In genomic region chr12:8590842-8591545, GRCh38 we compare ENCODE assay signal across 11 cellular contexts. TPM values are rescaled to one million over a fixed set of nuclear protein-coding genes. Genes with fewer than 3 reads are reported as not detected.
DNase-seq lines count a peak whose midpoint lies in the region; ATAC-seq and TF ChIP-seq lines count a peak whose summit lies in the region.
"Had no signal": no experiment of that assay in that cellular context is flagged by ENCODE, and none has a peak within 500 bp of the region (broad histone marks: within the 10 kb centered on the region; RNA-seq: fewer than 3 reads in every experiment).

No MANE protein-coding gene starts in this region.

- H3K79me2 ChIP-seq in MM.1S (ENCODE audit: low read length), result no peaks in the 10 kb centered on the region

- intact Hi-C loops in activated B cell treated with CpG ODN at 0.5 μM for 24 hours (cut with micrococcal nuclease), result loop anchor here (1.0 kb wide), 1 partner anchor 47 kb away; no protein-coding TSS in a partner anchor
- intact Hi-C loops in uterus (cut with DNase I; ENCODE audit: low total_unique reads), result no loop called here

- H3K36me3 Mint-ChIP-seq in activated B cell treated with CpG ODN at 0.5 μM for 24 hours (ENCODE audit: low read depth), result no peaks in the 10 kb centered on the region
- H3K36me3 Mint-ChIP-seq in stimulated activated effector memory CD8-positive, alpha-beta T cell treated with anti-CD3 and anti-CD28 coated beads, Interleukin-12 subunit alpha, Interleukin-12 subunit beta, amount 100 ng/mL, for 72 hours, result no peaks in the 10 kb centered on the region

- no peak overlapping the region for H3K27ac ChIP-seq in MM.1S (ENCODE audit: low read length)
- no peak overlapping the region for H3K27ac ChIP-seq in uterus
- H3K27ac ChIP-seq: cardiac muscle cell, thoracic aorta had no signal

- H3K4me3 Mint-ChIP-seq in activated B cell treated with CpG ODN at 0.5 μM for 24 hours, result peak overlapping the region; percentile 13
- H3K4me3 Mint-ChIP-seq in stimulated activated effector memory CD8-positive, alpha-beta T cell treated with anti-CD3 and anti-CD28 coated beads, Interleukin-12 subunit alpha, Interleukin-12 subunit beta, amount 100 ng/mL, for 72 hours, result no peak overlapping the region

- H3F3A ChIP-seq in MM.1S (ENCODE audit: insufficient read depth, low read length), result no peaks in the 10 kb centered on the region

- no peaks in the 10 kb centered on the region for H3K9me2 ChIP-seq in MM.1S (replicated peaks; ENCODE audit: insufficient read depth, low read length)

- TF ChIP-seq POLR2A in GM19193 (IDR thresholded peaks at IDR 0.05; ENCODE audit: extremely low read depth, insufficient read depth, insufficient read length) (peak; percentile 25), uterus (IDR thresholded peaks at IDR 0.05) (no peak)

- no peaks in the 10 kb centered on the region for H4K20me1 ChIP-seq in MM.1S (ENCODE audit: insufficient read depth, low read length)

- H3K4me1 Mint-ChIP-seq in activated B cell treated with CpG ODN at 0.5 μM for 24 hours, result peaks cover 10% of the 10 kb centered on the region
- H3K4me1 Mint-ChIP-seq in stimulated activated effector memory CD8-positive, alpha-beta T cell treated with anti-CD3 and anti-CD28 coated beads, Interleukin-12 subunit alpha, Interleukin-12 subunit beta, amount 100 ng/mL, for 72 hours, result peaks cover 12% of the 10 kb centered on the region

- no peaks in the 10 kb centered on the region for H3K9me3 Mint-ChIP-seq in activated B cell treated with CpG ODN at 0.5 μM for 24 hours
- no peaks in the 10 kb centered on the region for H3K9me3 Mint-ChIP-seq in stimulated activated effector memory CD8-positive, alpha-beta T cell treated with anti-CD3 and anti-CD28 coated beads, Interleukin-12 subunit alpha, Interleukin-12 subunit beta, amount 100 ng/mL, for 72 hours

- CTCF ChIA-PET in activated B cell treated with CpG ODN at 0.5 μM for 24 hours (lab: Charles Lee), result interaction anchor here (1.0 to 2.2 kb wide), 4 partner anchors 18 to 47 kb away, joined by 3 to 18 read pairs (median 4); no protein-coding TSS in a partner anchor

- no peak for DNase-seq in activated B cell treated with CpG ODN at 0.5 μM for 24 hours
- no peak for DNase-seq in stimulated activated effector memory CD8-positive, alpha-beta T cell treated with anti-CD3 and anti-CD28 coated beads, Interleukin-12 subunit alpha, Interleukin-12 subunit beta, amount 100 ng/mL, for 72 hours (ENCODE audit: low spot score in 2 of 2)
- DNase-seq in NCI-H1694 (lab: John Stamatoyannopoulos, UW), result no peak
- DNase-seq in MM.1S, result no peak
- DNase-seq in uterus, result no peak
- DNase-seq: NCI-H1092 had no signal

- TF ChIP-seq CTCF in activated B cell treated with CpG ODN at 0.5 μM for 24 hours (IDR thresholded peaks at IDR 0.05), result no peak
- TF ChIP-seq CTCF in MM.1S (IDR thresholded peaks at IDR 0.05; ENCODE audit: low read length), result no peak
- TF ChIP-seq CTCF in uterus (IDR thresholded peaks at IDR 0.05), result no peak

- no peaks in the 10 kb centered on the region for H3K27me3 Mint-ChIP-seq in activated B cell treated with CpG ODN at 0.5 μM for 24 hours

- H3K4me1 ChIP-seq in MM.1S (ENCODE audit: low read length) (no peaks in the 10 kb centered on the region), uterus (no peaks in the 10 kb centered on the region)

- H3K36me3 ChIP-seq in MM.1S (replicated peaks; ENCODE audit: insufficient read depth, low read length) (no peaks in the 10 kb centered on the region), uterus (no peaks in the 10 kb centered on the region)
- H3K36me3 ChIP-seq: cardiac muscle cell, thoracic aorta had no signal

- H3K4me2 ChIP-seq in MM.1S (ENCODE audit: low read depth, low read length), result no peak overlapping the region

- POLR2A ChIA-PET in activated B cell treated with CpG ODN at 0.5 μM for 24 hours (lab: Charles Lee), result interaction anchor here (1.1 kb wide), 1 partner anchor 18 kb away, joined by 7 read pairs; no protein-coding TSS in a partner anchor

- H2AFZ ChIP-seq in MM.1S (ENCODE audit: low read length), result no peak overlapping the region

- no peaks in the 10 kb centered on the region for H3K9me3 ChIP-seq in MM.1S (replicated peaks; ENCODE audit: insufficient read depth, low read length)
- H3K9me3 ChIP-seq in uterus, result no peaks in the 10 kb centered on the region
- H3K9me3 ChIP-seq: thoracic aorta had no signal

- ATAC-seq in HG03039 (IDR thresholded peaks at IDR 0.05; ENCODE audit: unreplicated experiment) (peak; percentile 73), activated B cell treated with CpG ODN at 0.5 μM for 24 hours (ENCODE audit: low read depth) (peak; percentile 95)
- peak; percentile 84 for ATAC-seq in stimulated activated effector memory CD8-positive, alpha-beta T cell treated with anti-CD3 and anti-CD28 coated beads, Interleukin-12 subunit alpha, Interleukin-12 subunit beta, amount 100 ng/mL, for 72 hours

- no peaks in the 10 kb centered on the region for H3K27me3 ChIP-seq in MM.1S (replicated peaks; ENCODE audit: insufficient read depth, low read length)
- no peaks in the 10 kb centered on the region for H3K27me3 ChIP-seq in uterus
- H3K27me3 ChIP-seq: cardiac muscle cell had no signal

- H3K27ac Mint-ChIP-seq in activated B cell treated with CpG ODN at 0.5 μM for 24 hours, result no peak overlapping the region
- H3K27ac Mint-ChIP-seq in stimulated activated effector memory CD8-positive, alpha-beta T cell treated with anti-CD3 and anti-CD28 coated beads, Interleukin-12 subunit alpha, Interleukin-12 subunit beta, amount 100 ng/mL, for 72 hours, result no peak overlapping the region

- H3K4me3 ChIP-seq in MM.1S (ENCODE audit: low read length) (no peak overlapping the region), uterus (no peak overlapping the region)
- H3K4me3 ChIP-seq: cardiac muscle cell, thoracic aorta had no signal

- H3K9ac ChIP-seq in MM.1S (ENCODE audit: low read length), result no peak overlapping the region

RNA-seq across cellular contexts. Expression of gene AICDA, which starts 21.7 kb away (rescaled TPM):
- total RNA-seq in activated B cell treated with CpG ODN at 0.5 μM for 24 hours (3.6 and 7.7 TPM in 2 replicates), uterus (under 1 TPM in 1 of 4 donors, not detected in 3; 0.41 TPM)
- total RNA-seq: skeletal muscle tissue, thoracic aorta had no signal

RNA-seq across cellular contexts. Expression of gene CLEC4E, which starts 50.3 kb away (rescaled TPM):
- total RNA-seq in activated B cell treated with CpG ODN at 0.5 μM for 24 hours, result 0.71 TPM in 1 of 2 replicates, not detected in the other
- 10 to 100 TPM in 1 of 4 donors, not detected in 3; 11.2 TPM for total RNA-seq in uterus
- total RNA-seq: cardiac muscle cell, skeletal muscle tissue had no signal
